ENCODE assay signal across 1 cellular context in genomic region chr12:122021822-122022392, GRCh38.
TF ChIP-seq lines count a peak whose summit lies in the region.

TSS of gene BCL7A (plus strand) at chr12:122021884. CDS start at chr12:122022092, 208 bp downstream.

TF ChIP-seq in K562, 482 proteins besides CTCF, POLR2A, EP300 and RAD21 (continued from another document and continues in another):
- TF ChIP-seq, protein P1, sequence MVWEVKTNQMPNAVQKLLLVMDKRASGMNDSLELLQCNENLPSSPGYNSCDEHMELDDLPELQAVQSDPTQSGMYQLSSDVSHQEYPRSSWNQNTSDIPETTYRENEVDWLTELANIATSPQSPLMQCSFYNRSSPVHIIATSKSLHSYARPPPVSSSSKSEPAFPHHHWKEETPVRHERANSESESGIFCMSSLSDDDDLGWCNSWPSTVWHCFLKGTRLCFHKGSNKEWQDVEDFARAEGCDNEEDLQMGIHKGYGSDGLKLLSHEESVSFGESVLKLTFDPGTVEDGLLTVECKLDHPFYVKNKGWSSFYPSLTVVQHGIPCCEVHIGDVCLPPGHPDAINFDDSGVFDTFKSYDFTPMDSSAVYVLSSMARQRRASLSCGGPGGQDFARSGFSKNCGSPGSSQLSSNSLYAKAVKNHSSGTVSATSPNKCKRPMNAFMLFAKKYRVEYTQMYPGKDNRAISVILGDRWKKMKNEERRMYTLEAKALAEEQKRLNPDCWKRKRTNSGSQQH (CRISPR knock-in tag; IDR thresholded peaks at IDR 0.05), result peak; percentile 59; the same call in 1 of the 2 replicates
- TF ChIP-seq NFIC (IDR thresholded peaks at IDR 0.05) (peak; percentile 57; the same call in 1 of the 2 replicates), SUPT5H (IDR thresholded peaks at IDR 0.05) (peak; percentile 77), MCM3 (IDR thresholded peaks at IDR 0.05) (peak; percentile 91), PHF8 (IDR thresholded peaks at IDR 0.05; ENCODE audit: borderline replicate concordance, low read length) (peak; percentile 65; the same call in 1 of the 2 replicates), TAF15 (IDR thresholded peaks at IDR 0.05; ENCODE audit: low read depth, low read length) (no peak), CBFA2T3 (IDR thresholded peaks at IDR 0.05) (no peak), YBX1 (IDR thresholded peaks at IDR 0.05) (no peak), ZSCAN29 (IDR thresholded peaks at IDR 0.05) (no peak), TBP (optimal IDR thresholded peaks at IDR 0.05; ENCODE audit: low read depth, low read length) (peak; percentile 28), DACH1 (IDR thresholded peaks at IDR 0.05; ENCODE audit: partially characterized antibody) (no peak), CREB3 (tag; conservative IDR thresholded peaks at IDR 0.05; ENCODE audit: low read depth) (no peak), TAF1 (IDR thresholded peaks at IDR 0.05; ENCODE audit: control insufficient read depth, extremely low read depth, insufficient read depth, low read length, severe bottlenecking) (peak; percentile 66), MYC (IDR thresholded peaks at IDR 0.05; ENCODE audit: low read depth, low read length) (0 out of 2 replicates have a peak, but pooled peaks have one; percentile 24), MYC (CRISPR knock-in tag; IDR thresholded peaks at IDR 0.05; ENCODE audit: borderline replicate concordance, low read depth) (no peak), NRF1 (conservative IDR thresholded peaks at IDR 0.05 in 1 of 2, IDR thresholded peaks at IDR 0.05 in 1 of 2) (peak; percentile 88 to 90), ZKSCAN1 (IDR thresholded peaks at IDR 0.05; ENCODE audit: low read depth, low read length) (no peak), CREM (IDR thresholded peaks at IDR 0.05; ENCODE audit: low read depth) (peak; percentile 41; the same call in 1 of the 2 replicates), GABPA (tag; conservative IDR thresholded peaks at IDR 0.05; ENCODE audit: low read depth) (0 out of 2 replicates have a peak, but pooled peaks have one; percentile 13), YY1 (IDR thresholded peaks at IDR 0.05; ENCODE audit: borderline replicate concordance in 1 of 3, control insufficient read depth in 1 of 3, extremely low read depth in 1 of 3, insufficient read depth in 3 of 3, insufficient read length in 1 of 3, insufficient replicate concordance in 2 of 3, low read depth in 1 of 3, low read length in 2 of 3) (peak in 2 of 3 experiments; percentile 28 to 68), NBN (IDR thresholded peaks at IDR 0.05; ENCODE audit: low read depth) (0 out of 2 replicates have a peak, but pooled peaks have one; percentile 35), MEIS2 (IDR thresholded peaks at IDR 0.05; ENCODE audit: partially characterized antibody) (peak; percentile 37), TCF3 (CRISPR knock-in tag; IDR thresholded peaks at IDR 0.05) (no peak), CXXC5 (CRISPR knock-in tag; IDR thresholded peaks at IDR 0.05) (peak; percentile 74), PHF20 (IDR thresholded peaks at IDR 0.05; ENCODE audit: partially characterized antibody) (peak; percentile 30), ZNF766 (CRISPR knock-in tag; conservative IDR thresholded peaks at IDR 0.05) (peak; percentile 48; the same call in 1 of the 2 replicates), TEAD4 (IDR thresholded peaks at IDR 0.05; ENCODE audit: low read length) (no peak), TEAD4 (CRISPR knock-in tag; IDR thresholded peaks at IDR 0.05; ENCODE audit: borderline replicate concordance) (no peak), CTBP1 (IDR thresholded peaks at IDR 0.05; ENCODE audit: borderline replicate concordance) (peak; percentile 78), CBX2 (IDR thresholded peaks at IDR 0.05; ENCODE audit: insufficient read depth, low read length, poor library complexity, severe bottlenecking) (no peak), KDM2B (CRISPR knock-in tag; IDR thresholded peaks at IDR 0.05) (peak; percentile 84; the same call in 1 of the 2 replicates), KAT2B (IDR thresholded peaks at IDR 0.05; ENCODE audit: low read depth, low read length) (no peak), U2AF1 (optimal IDR thresholded peaks at IDR 0.05; ENCODE audit: low read depth, low read length) (peak; percentile 35), NR2C2 (CRISPR knock-in tag; IDR thresholded peaks at IDR 0.05) (no peak), NR2C2 (tag; IDR thresholded peaks at IDR 0.05) (no peak; the same call in 1 of the 2 replicates), TFE3 (CRISPR knock-in tag; IDR thresholded peaks at IDR 0.05) (no peak), ZNF639 (CRISPR knock-in tag; conservative IDR thresholded peaks at IDR 0.05 in 1 of 2, IDR thresholded peaks at IDR 0.05 in 1 of 2) (peak in 1 of 2 experiments; percentile 54; a peak in 1 of 4 replicates)
- TF ChIP-seq, protein P2, sequence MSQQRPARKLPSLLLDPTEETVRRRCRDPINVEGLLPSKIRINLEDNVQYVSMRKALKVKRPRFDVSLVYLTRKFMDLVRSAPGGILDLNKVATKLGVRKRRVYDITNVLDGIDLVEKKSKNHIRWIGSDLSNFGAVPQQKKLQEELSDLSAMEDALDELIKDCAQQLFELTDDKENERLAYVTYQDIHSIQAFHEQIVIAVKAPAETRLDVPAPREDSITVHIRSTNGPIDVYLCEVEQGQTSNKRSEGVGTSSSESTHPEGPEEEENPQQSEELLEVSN (IDR thresholded peaks at IDR 0.05; ENCODE audit: borderline replicate concordance in 1 of 2, extremely low read depth in 1 of 2, insufficient read depth in 1 of 2, insufficient read length in 1 of 2, low read depth in 1 of 2, low read length in 1 of 2, poor library complexity in 1 of 2, severe bottlenecking in 1 of 2), result peak in 1 of 2 experiments; percentile 32
- TF ChIP-seq, protein P3, sequence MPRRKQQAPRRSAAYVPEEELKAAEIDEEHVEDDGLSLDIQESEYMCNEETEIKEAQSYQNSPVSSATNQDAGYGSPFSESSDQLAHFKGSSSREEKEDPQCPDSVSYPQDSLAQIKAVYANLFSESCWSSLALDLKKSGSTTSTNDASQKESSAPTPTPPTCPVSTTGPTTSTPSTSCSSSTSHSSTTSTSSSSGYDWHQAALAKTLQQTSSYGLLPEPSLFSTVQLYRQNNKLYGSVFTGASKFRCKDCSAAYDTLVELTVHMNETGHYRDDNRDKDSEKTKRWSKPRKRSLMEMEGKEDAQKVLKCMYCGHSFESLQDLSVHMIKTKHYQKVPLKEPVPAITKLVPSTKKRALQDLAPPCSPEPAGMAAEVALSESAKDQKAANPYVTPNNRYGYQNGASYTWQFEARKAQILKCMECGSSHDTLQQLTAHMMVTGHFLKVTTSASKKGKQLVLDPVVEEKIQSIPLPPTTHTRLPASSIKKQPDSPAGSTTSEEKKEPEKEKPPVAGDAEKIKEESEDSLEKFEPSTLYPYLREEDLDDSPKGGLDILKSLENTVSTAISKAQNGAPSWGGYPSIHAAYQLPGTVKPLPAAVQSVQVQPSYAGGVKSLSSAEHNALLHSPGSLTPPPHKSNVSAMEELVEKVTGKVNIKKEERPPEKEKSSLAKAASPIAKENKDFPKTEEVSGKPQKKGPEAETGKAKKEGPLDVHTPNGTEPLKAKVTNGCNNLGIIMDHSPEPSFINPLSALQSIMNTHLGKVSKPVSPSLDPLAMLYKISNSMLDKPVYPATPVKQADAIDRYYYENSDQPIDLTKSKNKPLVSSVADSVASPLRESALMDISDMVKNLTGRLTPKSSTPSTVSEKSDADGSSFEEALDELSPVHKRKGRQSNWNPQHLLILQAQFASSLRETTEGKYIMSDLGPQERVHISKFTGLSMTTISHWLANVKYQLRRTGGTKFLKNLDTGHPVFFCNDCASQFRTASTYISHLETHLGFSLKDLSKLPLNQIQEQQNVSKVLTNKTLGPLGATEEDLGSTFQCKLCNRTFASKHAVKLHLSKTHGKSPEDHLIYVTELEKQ (CRISPR knock-in tag; IDR thresholded peaks at IDR 0.05), result no peak
- TF ChIP-seq, protein P4, sequence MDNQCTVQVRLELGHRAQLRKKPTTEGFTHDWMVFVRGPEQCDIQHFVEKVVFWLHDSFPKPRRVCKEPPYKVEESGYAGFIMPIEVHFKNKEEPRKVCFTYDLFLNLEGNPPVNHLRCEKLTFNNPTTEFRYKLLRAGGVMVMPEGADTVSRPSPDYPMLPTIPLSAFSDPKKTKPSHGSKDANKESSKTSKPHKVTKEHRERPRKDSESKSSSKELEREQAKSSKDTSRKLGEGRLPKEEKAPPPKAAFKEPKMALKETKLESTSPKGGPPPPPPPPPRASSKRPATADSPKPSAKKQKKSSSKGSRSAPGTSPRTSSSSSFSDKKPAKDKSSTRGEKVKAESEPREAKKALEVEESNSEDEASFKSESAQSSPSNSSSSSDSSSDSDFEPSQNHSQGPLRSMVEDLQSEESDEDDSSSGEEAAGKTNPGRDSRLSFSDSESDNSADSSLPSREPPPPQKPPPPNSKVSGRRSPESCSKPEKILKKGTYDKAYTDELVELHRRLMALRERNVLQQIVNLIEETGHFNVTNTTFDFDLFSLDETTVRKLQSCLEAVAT (IDR thresholded peaks at IDR 0.05), result peak in 1 of 2 experiments; percentile 37; a peak in 1 of 4 replicates
- TF ChIP-seq, protein P5, sequence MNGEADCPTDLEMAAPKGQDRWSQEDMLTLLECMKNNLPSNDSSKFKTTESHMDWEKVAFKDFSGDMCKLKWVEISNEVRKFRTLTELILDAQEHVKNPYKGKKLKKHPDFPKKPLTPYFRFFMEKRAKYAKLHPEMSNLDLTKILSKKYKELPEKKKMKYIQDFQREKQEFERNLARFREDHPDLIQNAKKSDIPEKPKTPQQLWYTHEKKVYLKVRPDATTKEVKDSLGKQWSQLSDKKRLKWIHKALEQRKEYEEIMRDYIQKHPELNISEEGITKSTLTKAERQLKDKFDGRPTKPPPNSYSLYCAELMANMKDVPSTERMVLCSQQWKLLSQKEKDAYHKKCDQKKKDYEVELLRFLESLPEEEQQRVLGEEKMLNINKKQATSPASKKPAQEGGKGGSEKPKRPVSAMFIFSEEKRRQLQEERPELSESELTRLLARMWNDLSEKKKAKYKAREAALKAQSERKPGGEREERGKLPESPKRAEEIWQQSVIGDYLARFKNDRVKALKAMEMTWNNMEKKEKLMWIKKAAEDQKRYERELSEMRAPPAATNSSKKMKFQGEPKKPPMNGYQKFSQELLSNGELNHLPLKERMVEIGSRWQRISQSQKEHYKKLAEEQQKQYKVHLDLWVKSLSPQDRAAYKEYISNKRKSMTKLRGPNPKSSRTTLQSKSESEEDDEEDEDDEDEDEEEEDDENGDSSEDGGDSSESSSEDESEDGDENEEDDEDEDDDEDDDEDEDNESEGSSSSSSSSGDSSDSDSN (IDR thresholded peaks at IDR 0.05; ENCODE audit: borderline replicate concordance in 1 of 2, low read depth in 2 of 2, low read length in 2 of 2), result peak in 1 of 2 experiments; percentile 54; a peak in 1 of 4 replicates
